Comparison of ENCODE assay signal across 15 cellular contexts in genomic region chr1:46277658-46278373, GRCh38. TPM values are rescaled to one million over a fixed set of nuclear protein-coding genes. Genes with fewer than 3 reads are reported as not detected.
"Had no signal": no experiment of that assay in that cellular context is flagged by ENCODE, and none has a peak within 500 bp of the region (broad histone marks: within the 10 kb centered on the region; RNA-seq: fewer than 3 reads in every experiment).

No MANE protein-coding gene starts in this region.

- H3K9me3 ChIP-seq: ascending aorta, suprapubic skin, vagina had no signal

- ATAC-seq: activated T-cell treated with anti-CD3 and anti-CD28 coated beads, Interleukin-2, amount 50 U/mL, for 72 hours; left cardiac atrium; T-helper 17 cell had no signal

- H3K27me3 ChIP-seq: ascending aorta, suprapubic skin, vagina had no signal

- H3K4me3 ChIP-seq: ascending aorta, lung, suprapubic skin, vagina had no signal

- H3K4me1 ChIP-seq: ascending aorta, suprapubic skin, vagina had no signal

- DNase-seq: activated CD4-positive, alpha-beta T cell treated with anti-CD3 and anti-CD28 coated beads for 1 hour; activated effector memory CD4-positive, alpha-beta T cell treated with anti-CD3 and anti-CD28 coated beads, Interleukin-2, amount 50 U/mL, for 16 hours; activated naive CD4-positive, alpha-beta T cell treated with anti-CD3 and anti-CD28 coated beads, Interleukin-2, amount 50 U/mL, for 16 hours; activated T-cell treated with anti-CD3 and anti-CD28 coated beads, Interleukin-2, amount 50 U/mL, for 72 hours; foreskin fibroblast; left cardiac atrium; midbrain; stimulated activated CD4-positive, alpha-beta T cell treated with anti-CD3 and anti-CD28 coated beads, Interleukin-2, amount 100 ng/mL, for 24 hours; T-helper 17 cell; trophoblast cell; WERI-Rb-1 had no signal

- H3K27ac ChIP-seq: ascending aorta, suprapubic skin, vagina, WERI-Rb-1 had no signal

RNA-seq across cellular contexts. Expression of gene RAD54L, which starts 30.3 kb away (rescaled TPM):
- total RNA-seq: ascending aorta had no signal
